In the genomic region with DNA sequence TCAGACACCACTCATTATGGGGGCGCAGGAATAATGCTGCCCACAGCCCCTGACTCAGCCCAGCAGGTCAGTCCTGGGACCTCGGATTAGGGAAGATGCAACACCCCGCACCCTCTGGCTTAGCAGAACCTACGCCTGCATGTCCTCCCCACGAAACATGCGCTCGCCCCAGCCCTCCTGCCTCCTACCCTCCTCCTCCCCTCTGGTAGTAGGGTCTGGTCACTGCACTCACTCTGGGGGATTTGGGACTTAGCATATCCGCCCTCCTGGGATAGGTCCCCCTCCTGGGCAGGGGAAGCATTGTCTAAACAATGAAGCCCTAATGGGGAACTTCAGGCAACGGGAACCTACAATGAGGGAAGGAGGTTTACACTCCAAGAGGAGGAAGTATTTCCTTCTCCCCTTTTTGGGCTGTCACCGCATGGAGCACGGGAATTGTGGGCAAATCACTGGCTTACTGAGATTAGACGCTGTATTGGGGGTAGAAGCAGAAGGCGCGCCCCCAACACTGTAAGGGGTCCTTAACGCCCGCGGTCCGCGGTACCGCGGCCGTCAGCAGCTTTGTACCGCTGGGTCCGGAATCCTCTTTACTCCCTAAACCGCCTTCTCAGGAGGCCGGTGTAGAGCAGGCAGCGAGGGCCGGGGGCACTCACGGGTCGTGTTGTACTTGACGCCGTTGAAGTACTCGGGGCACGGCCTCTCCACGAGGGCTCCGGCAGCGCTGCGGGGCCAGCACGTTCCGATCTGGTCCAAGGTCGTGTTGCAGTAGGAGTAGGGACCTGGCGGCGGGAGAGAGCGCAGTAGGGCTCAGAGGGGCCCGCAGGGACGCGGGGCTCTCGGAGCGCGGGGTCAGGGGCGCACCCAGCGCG, we compare ENCODE assay signal across 10 cellular contexts. TPM values are rescaled to one million over a fixed set of nuclear protein-coding genes. Genes with fewer than 3 reads are reported as not detected.
DNase-seq lines count a peak whose midpoint lies in the region; ATAC-seq lines count a peak whose summit lies in the region.
"Had no signal": no experiment of that assay in that cellular context is flagged by ENCODE, and none has a peak within 500 bp of the region (broad histone marks: within the 10 kb centered on the region; RNA-seq: fewer than 3 reads in every experiment).

No MANE protein-coding gene starts in this region.

- DNase-seq in NCI-H146 (lab: John Stamatoyannopoulos, UW) (peak; percentile 41), NCI-H146 treated with DMSO at 0.1 percent for 48 hours (lab: John Stamatoyannopoulos, UW; ENCODE audit: unreplicated experiment) (no peak), iPS-NIHi11 (ENCODE audit: low spot score) (peak; percentile 71), AG20443 (ENCODE audit: low spot score) (no peak), AG08395 (ENCODE audit: low spot score) (no peak)
- no peak for DNase-seq in activated T-helper 2 cell treated with anti-CD3 and anti-CD28 coated beads, Interferon-gamma antibody, Interleukin-2, Interleukin-4, amounts not matched to agents 10 μg/mL and 5 μg/mL and 100 μg/mL, durations not matched to agents 14 hours and 24 hours and 36 hours (ENCODE audit: low spot score)
- DNase-seq: ACHN, NCI-H1048 had no signal

- H3K27ac Mint-ChIP-seq in activated T-helper 17 cell treated with anti-CD3 and anti-CD28 coated beads, Interleukin-2, amount 50 U/mL, for 72 hours: no peak overlapping the region
- H3K27ac Mint-ChIP-seq in stimulated activated naive CD8-positive, alpha-beta T cell treated with anti-CD3 and anti-CD28 coated beads, Interleukin-15, Interleukin-2, amounts not matched to agents 100 ng/mL and 50 ng/mL, for 24 hours: no peak overlapping the region
- no peak overlapping the region for H3K27ac Mint-ChIP-seq in activated T-helper 2 cell treated with anti-CD3 and anti-CD28 coated beads, Interferon-gamma antibody, Interleukin-2, Interleukin-4, amounts not matched to agents 10 μg/mL and 5 μg/mL and 100 μg/mL, durations not matched to agents 14 hours and 24 hours and 36 hours

- peaks cover 49% of the 10 kb centered on the region for H3K27me3 Mint-ChIP-seq in activated T-helper 17 cell treated with anti-CD3 and anti-CD28 coated beads, Interleukin-2, amount 50 U/mL, for 72 hours
- H3K27me3 Mint-ChIP-seq in stimulated activated naive CD8-positive, alpha-beta T cell treated with anti-CD3 and anti-CD28 coated beads, Interleukin-15, Interleukin-2, amounts not matched to agents 100 ng/mL and 50 ng/mL, for 24 hours: peaks cover 54% of the 10 kb centered on the region
- H3K27me3 Mint-ChIP-seq in activated T-helper 2 cell treated with anti-CD3 and anti-CD28 coated beads, Interferon-gamma antibody, Interleukin-2, Interleukin-4, amounts not matched to agents 10 μg/mL and 5 μg/mL and 100 μg/mL, durations not matched to agents 14 hours and 24 hours and 36 hours (ENCODE audit: low read depth): peaks cover 70% of the 10 kb centered on the region

- peak overlapping the region; percentile 67 for H3K4me3 Mint-ChIP-seq in activated T-helper 17 cell treated with anti-CD3 and anti-CD28 coated beads, Interleukin-2, amount 50 U/mL, for 72 hours
- H3K4me3 Mint-ChIP-seq in stimulated activated naive CD8-positive, alpha-beta T cell treated with anti-CD3 and anti-CD28 coated beads, Interleukin-15, Interleukin-2, amounts not matched to agents 100 ng/mL and 50 ng/mL, for 24 hours: peak overlapping the region; percentile 68
- no peak overlapping the region for H3K4me3 Mint-ChIP-seq in activated T-helper 2 cell treated with anti-CD3 and anti-CD28 coated beads, Interferon-gamma antibody, Interleukin-2, Interleukin-4, amounts not matched to agents 10 μg/mL and 5 μg/mL and 100 μg/mL, durations not matched to agents 14 hours and 24 hours and 36 hours (ENCODE audit: low read depth)

- ATAC-seq in activated T-helper 17 cell treated with anti-CD3 and anti-CD28 coated beads, Interleukin-2, amount 50 U/mL, for 72 hours (replicated peaks): peak; percentile 29

- no peaks in the 10 kb centered on the region for H3K36me3 Mint-ChIP-seq in activated T-helper 17 cell treated with anti-CD3 and anti-CD28 coated beads, Interleukin-2, amount 50 U/mL, for 72 hours (ENCODE audit: low read depth)
- no peaks in the 10 kb centered on the region for H3K36me3 Mint-ChIP-seq in stimulated activated naive CD8-positive, alpha-beta T cell treated with anti-CD3 and anti-CD28 coated beads, Interleukin-15, Interleukin-2, amounts not matched to agents 100 ng/mL and 50 ng/mL, for 24 hours (ENCODE audit: low read depth)
- H3K36me3 Mint-ChIP-seq in activated T-helper 2 cell treated with anti-CD3 and anti-CD28 coated beads, Interferon-gamma antibody, Interleukin-2, Interleukin-4, amounts not matched to agents 10 μg/mL and 5 μg/mL and 100 μg/mL, durations not matched to agents 14 hours and 24 hours and 36 hours (ENCODE audit: low read depth): no peaks in the 10 kb centered on the region

- intact Hi-C loops in activated T-helper 2 cell treated with anti-CD3 and anti-CD28 coated beads, Interferon-gamma antibody, Interleukin-2, Interleukin-4, amounts not matched to agents 10 μg/mL and 5 μg/mL and 100 μg/mL, durations not matched to agents 14 hours and 24 hours and 36 hours (cut with micrococcal nuclease): no loop called here

- no peaks in the 10 kb centered on the region for H3K9me3 Mint-ChIP-seq in activated T-helper 17 cell treated with anti-CD3 and anti-CD28 coated beads, Interleukin-2, amount 50 U/mL, for 72 hours
- H3K9me3 Mint-ChIP-seq in stimulated activated naive CD8-positive, alpha-beta T cell treated with anti-CD3 and anti-CD28 coated beads, Interleukin-15, Interleukin-2, amounts not matched to agents 100 ng/mL and 50 ng/mL, for 24 hours: no peaks in the 10 kb centered on the region
- H3K9me3 Mint-ChIP-seq in activated T-helper 2 cell treated with anti-CD3 and anti-CD28 coated beads, Interferon-gamma antibody, Interleukin-2, Interleukin-4, amounts not matched to agents 10 μg/mL and 5 μg/mL and 100 μg/mL, durations not matched to agents 14 hours and 24 hours and 36 hours: no peaks in the 10 kb centered on the region

- peaks cover 6% of the 10 kb centered on the region for H3K4me1 Mint-ChIP-seq in activated T-helper 17 cell treated with anti-CD3 and anti-CD28 coated beads, Interleukin-2, amount 50 U/mL, for 72 hours
- H3K4me1 Mint-ChIP-seq in stimulated activated naive CD8-positive, alpha-beta T cell treated with anti-CD3 and anti-CD28 coated beads, Interleukin-15, Interleukin-2, amounts not matched to agents 100 ng/mL and 50 ng/mL, for 24 hours (ENCODE audit: low read depth): peaks cover 12% of the 10 kb centered on the region
- peaks cover 7% of the 10 kb centered on the region for H3K4me1 Mint-ChIP-seq in activated T-helper 2 cell treated with anti-CD3 and anti-CD28 coated beads, Interferon-gamma antibody, Interleukin-2, Interleukin-4, amounts not matched to agents 10 μg/mL and 5 μg/mL and 100 μg/mL, durations not matched to agents 14 hours and 24 hours and 36 hours (ENCODE audit: low read depth)

RNA-seq across cellular contexts. Expression of a gene that starts 0.8 kb away (rescaled TPM):
- total RNA-seq in activated T-helper 17 cell treated with anti-CD3 and anti-CD28 coated beads, Interleukin-2, amount 50 U/mL, for 72 hours: not detected
- not detected in 2 replicates for total RNA-seq in activated T-helper 2 cell treated with anti-CD3 and anti-CD28 coated beads, Interferon-gamma antibody, Interleukin-2, Interleukin-4, amounts not matched to agents 10 μg/mL and 5 μg/mL and 100 μg/mL, durations not matched to agents 14 hours and 24 hours and 36 hours

Comparison
In these comparisons a context has a peak if more than half of its experiments do, and no peak if none do; other contexts are left out.
1. DNase-seq: peak in NCI-H146 (single experiment) and iPS-NIHi11 (single experiment); none in NCI-H146 treated with DMSO at 0.1 percent for 48 hours (single experiment), AG20443 (single experiment), AG08395 (single experiment) and activated T-helper 2 cell treated with anti-CD3 and anti-CD28 coated beads, Interferon-gamma antibody, Interleukin-2, Interleukin-4, amounts not matched to agents 10 μg/mL and 5 μg/mL and 100 μg/mL, durations not matched to agents 14 hours and 24 hours and 36 hours (single experiment).